ENCODE assay signal across 12 cellular contexts in the genomic region with DNA sequence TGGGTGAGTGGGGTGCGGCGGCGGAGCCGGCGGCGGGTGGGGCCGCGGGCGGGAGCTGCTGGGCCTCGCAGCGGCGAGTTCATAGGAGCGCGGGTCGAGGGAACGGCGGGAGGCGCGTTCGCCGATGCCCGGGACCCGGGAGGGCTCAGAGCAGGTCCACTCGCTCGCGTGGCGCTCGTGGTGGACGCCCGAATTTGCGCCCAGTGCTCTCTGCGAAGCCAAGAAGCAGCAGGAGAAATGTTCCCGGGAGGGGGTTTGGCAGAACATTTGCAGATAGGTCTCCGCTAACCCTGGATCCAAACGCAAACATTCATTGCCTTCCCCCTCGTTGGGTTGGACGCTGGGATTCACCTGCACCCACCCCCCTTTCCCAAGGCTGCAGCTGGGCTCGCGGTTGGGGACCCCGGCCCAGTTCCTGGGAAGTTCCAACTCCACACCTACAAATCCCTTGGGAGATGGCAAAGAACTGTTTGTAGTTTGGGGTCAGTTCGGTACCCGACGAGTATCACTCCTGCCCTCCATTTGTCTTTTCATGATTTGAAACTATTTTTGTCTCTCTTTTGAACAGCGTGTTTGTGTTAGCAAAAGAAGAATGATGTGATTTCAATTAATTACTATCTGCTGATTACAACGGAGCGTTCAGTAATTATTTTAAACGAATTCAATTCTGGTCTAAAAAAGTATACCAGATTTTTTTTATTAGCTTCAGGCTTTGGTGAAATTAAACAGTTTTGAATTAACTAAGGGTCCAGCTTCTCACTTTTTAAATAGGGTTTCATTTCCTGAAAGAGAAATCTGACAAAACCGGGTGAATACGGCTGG. TPM values are rescaled to one million over a fixed set of nuclear protein-coding genes. Genes with fewer than 3 reads are reported as not detected.
DNase-seq lines count a peak whose midpoint lies in the region; TF ChIP-seq lines count a peak whose summit lies in the region.
"Had no signal": no experiment of that assay in that cellular context is flagged by ENCODE, and none has a peak within 500 bp of the region (broad histone marks: within the 10 kb centered on the region; RNA-seq: fewer than 3 reads in every experiment).

No MANE protein-coding gene starts in this region.

- DNase-seq in activated CD8-positive, alpha-beta memory T cell treated with anti-CD3 and anti-CD28 coated beads, Interleukin-2, amount 50 U/mL, for 48 hours = peak; percentile 55
- DNase-seq in activated CD8-positive, alpha-beta memory T cell treated with anti-CD3 and anti-CD28 coated beads, Interleukin-2, amount 50 U/mL, for 4 hours = no peak
- DNase-seq in colonic mucosa (no peak), lower leg skin (ENCODE audit: low spot score in 2 of 2) (no peak), caudate nucleus (lab: John Stamatoyannopoulos, UW) (no peak), GM19240 (ENCODE audit: insufficient read length, low spot score) (no peak)
- DNase-seq: KBM-7, NCI-H226, SIG-M5, uterus had no signal

- H3K9ac ChIP-seq in colonic mucosa (ENCODE audit: low read depth in 2 of 2, low read length in 2 of 2) (peak overlapping the region in 1 of 2 donors; percentile 52), mucosa of rectum (ENCODE audit: low read depth in 1 of 2, low read length in 2 of 2) (peak overlapping the region in 1 of 2 donors; percentile 37), subcutaneous abdominal adipose tissue (ENCODE audit: low read length in 5 of 5) (no peak overlapping the region)

- TF ChIP-seq CTCF in colonic mucosa (IDR thresholded peaks at IDR 0.05) (no peak), lower leg skin (IDR thresholded peaks at IDR 0.05) (no peak)

- H3K4me3 ChIP-seq in colonic mucosa (peak overlapping the region; percentile 52), mucosa of rectum (ENCODE audit: low read length in 2 of 2) (peak overlapping the region; percentile 34 to 55), subcutaneous abdominal adipose tissue (ENCODE audit: low read depth in 1 of 5, low read length in 5 of 5) (peak overlapping the region in 4 of 5 donors; percentile 17 to 70 (median 64)), lower leg skin (ENCODE audit: low read depth, poor library complexity, severe bottlenecking) (no peak overlapping the region)

- H3K36me3 ChIP-seq in colonic mucosa (no peaks in the 10 kb centered on the region), mucosa of rectum (ENCODE audit: control insufficient read depth in 2 of 2, insufficient read depth in 2 of 2, low read length in 2 of 2) (no peaks in the 10 kb centered on the region), subcutaneous abdominal adipose tissue (ENCODE audit: control insufficient read depth in 5 of 5, insufficient read depth in 5 of 5, low read length in 5 of 5) (no peaks in the 10 kb centered on the region)
- H3K36me3 ChIP-seq: uterus had no signal

- WGBS in lower leg skin, 2 donors = 20 to 39% methylated on average over 25 to 34 of the region's 49 CpGs

- peaks cover 7% of the 10 kb centered on the region for H3K4me1 ChIP-seq in colonic mucosa
- peaks cover 3 to 13% of the 10 kb centered on the region in 2 donors for H3K4me1 ChIP-seq in mucosa of rectum (ENCODE audit: control insufficient read depth in 2 of 2, insufficient read depth in 2 of 2, low read length in 2 of 2)
- peaks cover 2 to 31% (median 26%) of the 10 kb centered on the region in 5 donors for H3K4me1 ChIP-seq in subcutaneous abdominal adipose tissue (ENCODE audit: control insufficient read depth in 5 of 5, insufficient read depth in 5 of 5, low read length in 5 of 5)

- peaks cover 47% of the 10 kb centered on the region for H3K27me3 ChIP-seq in colonic mucosa
- peaks cover 25 to 44% of the 10 kb centered on the region in 2 donors for H3K27me3 ChIP-seq in mucosa of rectum (ENCODE audit: control insufficient read depth in 2 of 2, insufficient read depth in 2 of 2, low read length in 2 of 2)
- H3K27me3 ChIP-seq in subcutaneous abdominal adipose tissue (ENCODE audit: control insufficient read depth in 5 of 5, insufficient read depth in 4 of 5, low read length in 5 of 5) = peaks cover 5 to 44% (median 34%) of the 10 kb centered on the region in 5 donors

- no peak for TF ChIP-seq POLR2A in lower leg skin (IDR thresholded peaks at IDR 0.05)

- H3K27ac ChIP-seq in colonic mucosa (no peak overlapping the region), mucosa of rectum (ENCODE audit: low read depth in 2 of 2, low read length in 2 of 2) (no peak overlapping the region), subcutaneous abdominal adipose tissue (ENCODE audit: low read depth, low read length) (no peak overlapping the region), caudate nucleus (ENCODE audit: low read depth, low read length) (no peak overlapping the region)
- H3K27ac ChIP-seq: uterus had no signal

- H3K9me3 ChIP-seq in colonic mucosa (no peaks in the 10 kb centered on the region), mucosa of rectum (ENCODE audit: control insufficient read depth in 2 of 2, low read length in 2 of 2) (no peaks in the 10 kb centered on the region), subcutaneous abdominal adipose tissue (ENCODE audit: control insufficient read depth in 5 of 5, low read length in 5 of 5) (no peaks in the 10 kb centered on the region)
- H3K9me3 ChIP-seq: uterus had no signal

- intact Hi-C loops in colonic mucosa (cut with DNase I) = no loop called here
- intact Hi-C loops in lower leg skin (cut with DNase I; ENCODE audit: low total_unique reads) = no loop called here

RNA-seq across cellular contexts. Expression of gene NTN1, which starts 2.3 kb away (rescaled TPM):
- total RNA-seq in colonic mucosa (1 to 10 TPM; 2.1 to 5.5 TPM), lower leg skin (10 to 100 TPM in 2 of 4 donors, 1 to 10 TPM in 2; 5.9 to 11.6 (median 8.5) TPM)

RNA-seq across cellular contexts. Expression of gene PIK3R5, which starts 58.1 kb away (rescaled TPM):
- total RNA-seq in colonic mucosa = 1 to 10 TPM; 2.2 to 2.5 TPM
- 10 to 100 TPM in 2 of 4 donors, 1 to 10 TPM in 2; 3.6 to 12.0 (median 8.2) TPM for total RNA-seq in lower leg skin
